24 cellular contexts compared by ENCODE assay signal in the genomic region with DNA sequence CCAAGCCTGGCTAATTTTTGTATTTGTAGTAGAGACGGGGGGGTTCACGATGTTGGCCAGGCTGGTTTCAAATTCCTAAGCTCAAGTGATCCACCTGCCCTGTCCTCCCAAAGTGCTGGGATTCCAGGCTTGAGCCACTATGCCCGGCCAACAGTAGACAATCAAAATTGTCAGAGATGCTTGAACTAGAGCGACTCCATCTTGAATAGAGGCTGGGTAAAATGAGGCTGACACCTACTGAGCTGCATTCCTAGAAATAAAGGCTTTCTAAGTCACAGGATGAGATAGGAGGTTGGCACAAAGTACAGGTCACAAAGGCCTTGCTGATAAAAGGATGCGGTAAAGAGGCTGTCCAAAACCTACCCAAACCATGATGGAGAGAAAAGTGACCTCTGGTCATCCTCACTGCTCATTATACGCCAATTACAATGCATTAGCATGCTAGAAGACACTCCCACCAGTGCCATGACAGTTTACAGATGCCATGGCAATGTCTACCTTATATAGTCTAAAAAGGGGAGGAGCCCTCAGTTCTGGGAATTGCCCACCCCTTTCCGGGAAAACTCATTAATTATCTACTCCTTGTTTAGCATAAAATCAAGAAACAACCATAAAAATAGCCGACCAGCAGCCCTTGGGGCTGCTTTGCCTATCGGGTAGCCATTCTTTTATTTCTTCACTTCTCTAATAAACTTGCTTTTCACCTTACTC.
"Had no signal": no experiment of that assay in that cellular context is flagged by ENCODE, and none has a peak within 500 bp of the region (broad histone marks: within the 10 kb centered on the region; RNA-seq: fewer than 3 reads in every experiment).

No MANE protein-coding gene starts in this region.

- DNase-seq: effector memory CD4-positive, alpha-beta T cell; gastrocnemius medialis; heart right ventricle; hypothalamus; kidney glomerular epithelial cell; mammary epithelial cell; midbrain; naive B cell; occipital lobe; psoas muscle; retina; right lobe of liver; spleen; stimulated activated CD4-positive, alpha-beta T cell treated with anti-CD3 and anti-CD28 coated beads, Interleukin-15, amount 100 ng/mL, for 24 hours; stimulated activated CD4-positive, alpha-beta T cell treated with anti-CD3 and anti-CD28 coated beads, Interleukin-1b, Interleukin-23, amount 100 ng/mL, for 48 hours; stimulated activated CD4-positive, alpha-beta T cell treated with anti-CD3 and anti-CD28 coated beads, Interleukin-4, amount 100 ng/mL, for 24 hours; tibial artery; upper lobe of right lung had no signal

- H3K27me3 ChIP-seq: esophagus muscularis mucosa, gastrocnemius medialis, heart right ventricle, right lobe of liver, tibial artery, upper lobe of right lung, vagina had no signal

- H3K36me3 Mint-ChIP-seq: naive B cell; stimulated activated memory B cell treated with anti-CD40 and anti-IgM and Interleukin-4, amounts not matched to agents 10 μg/mL and 1 μg/mL and 100 μg/mL, for 72 hours had no signal

- H3K36me3 ChIP-seq: esophagus muscularis mucosa, gastrocnemius medialis, heart right ventricle, right lobe of liver, spleen, tibial artery, upper lobe of right lung, vagina had no signal

- H3K9me3 ChIP-seq: esophagus muscularis mucosa, gastrocnemius medialis, heart right ventricle, psoas muscle, right lobe of liver, spleen, tibial artery, upper lobe of right lung, vagina had no signal

- H3K4me1 Mint-ChIP-seq: naive B cell; stimulated activated memory B cell treated with anti-CD40 and anti-IgM and Interleukin-4, amounts not matched to agents 10 μg/mL and 1 μg/mL and 100 μg/mL, for 72 hours had no signal

- H3K4me3 Mint-ChIP-seq: naive B cell; nephron; stimulated activated memory B cell treated with anti-CD40 and anti-IgM and Interleukin-4, amounts not matched to agents 10 μg/mL and 1 μg/mL and 100 μg/mL, for 72 hours; stimulated activated naive CD8-positive, alpha-beta T cell treated with anti-CD3 and anti-CD28 coated beads, Interleukin-15, Interleukin-2, amounts not matched to agents 100 ng/mL and 50 ng/mL, for 24 hours had no signal

- H3K4me3 ChIP-seq: esophagus muscularis mucosa, gastrocnemius medialis, heart right ventricle, psoas muscle, right lobe of liver, spleen, tibial artery, upper lobe of right lung, vagina had no signal

- ATAC-seq: gastrocnemius medialis; heart right ventricle; psoas muscle; right lobe of liver; stimulated activated memory B cell treated with anti-CD40 and anti-IgM and Interleukin-4, amounts not matched to agents 10 μg/mL and 1 μg/mL and 100 μg/mL, for 72 hours; upper lobe of right lung had no signal

- H3K27ac Mint-ChIP-seq: naive B cell; stimulated activated memory B cell treated with anti-CD40 and anti-IgM and Interleukin-4, amounts not matched to agents 10 μg/mL and 1 μg/mL and 100 μg/mL, for 72 hours; stimulated activated naive CD8-positive, alpha-beta T cell treated with anti-CD3 and anti-CD28 coated beads, Interleukin-15, Interleukin-2, amounts not matched to agents 100 ng/mL and 50 ng/mL, for 24 hours had no signal

- H3K27ac ChIP-seq: epithelial cell of prostate, esophagus muscularis mucosa, gastrocnemius medialis, heart right ventricle, psoas muscle, right lobe of liver, tibial artery, upper lobe of right lung, vagina had no signal

- H3K9me3 Mint-ChIP-seq: stimulated activated memory B cell treated with anti-CD40 and anti-IgM and Interleukin-4, amounts not matched to agents 10 μg/mL and 1 μg/mL and 100 μg/mL, for 72 hours; stimulated activated naive CD8-positive, alpha-beta T cell treated with anti-CD3 and anti-CD28 coated beads, Interleukin-15, Interleukin-2, amounts not matched to agents 100 ng/mL and 50 ng/mL, for 24 hours had no signal

- H3K4me1 ChIP-seq: vagina had no signal
